In genomic region chr3:108103971-108104797, GRCh38 we compare ENCODE assay signal across 13 cellular contexts. TPM values are rescaled to one million over a fixed set of nuclear protein-coding genes. Genes with fewer than 3 reads are reported as not detected.
DNase-seq lines count a peak whose midpoint lies in the region; ATAC-seq and TF ChIP-seq lines count a peak whose summit lies in the region.
"Had no signal": no experiment of that assay in that cellular context is flagged by ENCODE, and none has a peak within 500 bp of the region (broad histone marks: within the 10 kb centered on the region; RNA-seq: fewer than 3 reads in every experiment).

No MANE protein-coding gene starts in this region.

- no peaks in the 10 kb centered on the region for H3K9me3 ChIP-seq in fibroblast of lung (ENCODE audit: control insufficient read depth, insufficient read depth, low read depth, low read length)
- no peaks in the 10 kb centered on the region for H3K9me3 ChIP-seq in suprapubic skin
- no peaks in the 10 kb centered on the region for H3K9me3 ChIP-seq in sigmoid colon
- H3K9me3 ChIP-seq: tibial artery had no signal

- no peak overlapping the region for H3K4me3 ChIP-seq in fibroblast of lung (replicated peaks in 1 of 4; ENCODE audit: control extremely low read depth in 1 of 4, insufficient read depth in 1 of 4, low read depth in 3 of 4, low read length in 4 of 4)
- H3K4me3 ChIP-seq in suprapubic skin = no peak overlapping the region
- no peak overlapping the region for H3K4me3 ChIP-seq in sigmoid colon
- H3K4me3 ChIP-seq: tibial artery had no signal

- WGBS in suprapubic skin = 51% methylated on average over 10 of the region's 10 CpGs
- 52 to 74% methylated on average over 10 of the region's 10 CpGs for WGBS in sigmoid colon, 2 donors

- TF ChIP-seq EP300 in suprapubic skin (IDR thresholded peaks at IDR 0.05) = no peak
- no peak for TF ChIP-seq EP300 in sigmoid colon (IDR thresholded peaks at IDR 0.05)

- intact Hi-C loops in sigmoid colon (cut with DNase I) = no loop called here

- H2AFZ ChIP-seq in fibroblast of lung (ENCODE audit: low read length) = peak overlapping the region; percentile 51

- TF ChIP-seq POLR2A in suprapubic skin (IDR thresholded peaks at IDR 0.05) = no peak
- no peak for TF ChIP-seq POLR2A in sigmoid colon (IDR thresholded peaks at IDR 0.05)

- H3K79me2 ChIP-seq in fibroblast of lung (ENCODE audit: control insufficient read depth, insufficient read depth, low read length) = no peaks in the 10 kb centered on the region

- H4K20me1 ChIP-seq in fibroblast of lung (ENCODE audit: control insufficient read depth, extremely low read depth, insufficient read depth, low read length) = no peaks in the 10 kb centered on the region

- DNase-seq in DMS 273 treated with DMSO at 0.1 percent for 48 hours (lab: John Stamatoyannopoulos, UW) (peak; percentile 22), NCI-H446 (lab: John Stamatoyannopoulos, UW) (peak; percentile 38 to 75), fibroblast of lung (ENCODE audit: low read depth in 2 of 2) (peak; percentile 30 to 35), omental fat pad (ENCODE audit: low spot score) (no peak), suprapubic skin (ENCODE audit: low spot score in 2 of 2) (no peak), sigmoid colon (no peak), NCI-H524 (lab: John Stamatoyannopoulos, UW) (no peak)
- DNase-seq: activated CD4-positive, alpha-beta T cell treated with anti-CD3 and anti-CD28 coated beads for 1 hour; activated naive CD4-positive, alpha-beta T cell treated with Interleukin-2 at 50 U/mL for 16 hours; DMS53; tibial artery had no signal

- H3K36me3 ChIP-seq in fibroblast of lung (ENCODE audit: control insufficient read depth, insufficient read depth, low read length) (no peaks in the 10 kb centered on the region), suprapubic skin (no peaks in the 10 kb centered on the region), sigmoid colon (no peaks in the 10 kb centered on the region)
- H3K36me3 ChIP-seq: tibial artery had no signal

- H3K9ac ChIP-seq in fibroblast of lung (ENCODE audit: insufficient read depth, low read length) = no peak overlapping the region

- TF ChIP-seq CTCF in fibroblast of lung (conservative IDR thresholded peaks at IDR 0.05 in 1 of 2, IDR thresholded peaks at IDR 0.05 in 1 of 2; ENCODE audit: low read depth in 1 of 2, low read length in 2 of 2) (peak in 1 of 2 donors; percentile 4), omental fat pad (IDR thresholded peaks at IDR 0.05) (no peak), suprapubic skin (IDR thresholded peaks at IDR 0.05) (no peak), sigmoid colon (IDR thresholded peaks at IDR 0.05) (no peak)

- H3K4me2 ChIP-seq in fibroblast of lung (ENCODE audit: extremely low read depth, insufficient read depth, low read length) = peak overlapping the region; percentile 16

- H3K27me3 ChIP-seq in fibroblast of lung (ENCODE audit: control insufficient read depth, insufficient read depth, low read length) = no peaks in the 10 kb centered on the region
- H3K27me3 ChIP-seq in suprapubic skin = no peaks in the 10 kb centered on the region
- H3K27me3 ChIP-seq in sigmoid colon = no peaks in the 10 kb centered on the region
- H3K27me3 ChIP-seq: tibial artery had no signal

- no peak overlapping the region for H3K27ac ChIP-seq in fibroblast of lung (ENCODE audit: insufficient read depth, low read length)
- H3K27ac ChIP-seq in suprapubic skin = no peak overlapping the region
- H3K27ac ChIP-seq in sigmoid colon = no peak overlapping the region
- H3K27ac ChIP-seq: tibial artery had no signal

- peak; percentile 64 for ATAC-seq in omental fat pad (ENCODE audit: low FRiP score)
- no peak for ATAC-seq in HG03039 (IDR thresholded peaks at IDR 0.05; ENCODE audit: unreplicated experiment)
- ATAC-seq: Panc1 had no signal

- peaks cover 4% of the 10 kb centered on the region for H3K4me1 ChIP-seq in fibroblast of lung (ENCODE audit: control insufficient read depth, extremely low read depth, insufficient read depth, low read length)
- no peaks in the 10 kb centered on the region for H3K4me1 ChIP-seq in suprapubic skin
- H3K4me1 ChIP-seq in sigmoid colon = peaks cover 0 to 16% (median 5%) of the 10 kb centered on the region in 4 donors

RNA-seq across cellular contexts. Expression of gene CD47, which starts 13.4 kb away (rescaled TPM):
- 54.7 and 72.0 TPM in 2 replicates for total RNA-seq in fibroblast of lung
- 91.7 and 96.2 TPM in 2 replicates for polyA plus RNA-seq in fibroblast of lung
- polyA plus RNA-seq in fibroblast of lung (2012) = 63.4 and 74.1 TPM in 2 replicates
- 18.0 and 43.0 TPM in 2 replicates for polyA minus RNA-seq in fibroblast of lung (ENCODE audit: low replicate concordance)
- 10 to 100 TPM; 42.7 to 58.7 (median 56.0) TPM for total RNA-seq in omental fat pad
- total RNA-seq in suprapubic skin = 10 to 100 TPM; 37.8 to 94.4 (median 41.8) TPM
- 10 to 100 TPM; 52.1 to 67.1 (median 62.0) TPM for total RNA-seq in sigmoid colon
- 10 to 100 TPM; 10.8 to 74.9 (median 19.2) TPM for polyA plus RNA-seq in sigmoid colon

Comparison
In these comparisons a context has a peak if more than half of its experiments do, and no peak if none do; other contexts are left out.
1. DNase-seq: peak in DMS 273 treated with DMSO at 0.1 percent for 48 hours (single experiment), NCI-H446 (2 of 2) and fibroblast of lung (2 of 2); none in omental fat pad (single experiment), suprapubic skin (0 of 2), sigmoid colon (single experiment) and NCI-H524 (0 of 2).